In genomic region chr19:1094655-1094977, GRCh38 we compare ENCODE assay signal across 8 cellular contexts. TPM values are rescaled to one million over a fixed set of nuclear protein-coding genes. Genes with fewer than 3 reads are reported as not detected.
DNase-seq lines count a peak whose midpoint lies in the region; ATAC-seq, FAIRE-seq and TF ChIP-seq lines count a peak whose summit lies in the region.

No MANE protein-coding gene starts in this region.

- peak overlapping the region; percentile 99 for H3K4me3 ChIP-seq in A673 (ENCODE audit: low read depth, low read length, poor library complexity, severe bottlenecking)
- peak overlapping the region; percentile 98 for H3K4me3 ChIP-seq in HUES64 (ENCODE audit: low read length)
- peak overlapping the region; percentile 98 for H3K4me3 ChIP-seq in bronchial epithelial cell (ENCODE audit: low read depth, low read length)
- peak overlapping the region; percentile 73 to 93 for H3K4me3 ChIP-seq in mucosa of rectum (ENCODE audit: low read length in 2 of 2)

- H3K9ac ChIP-seq in HUES64 (ENCODE audit: low read depth, low read length), result peak overlapping the region; percentile 94
- H3K9ac ChIP-seq in mucosa of rectum (ENCODE audit: low read depth in 1 of 2, low read length in 2 of 2), result peak overlapping the region; percentile 80 to 90

- WGBS in HUES64, result 1% methylated on average over 19 of the region's 19 CpGs

- no peak for FAIRE-seq in bronchial epithelial cell (lab: Jason Lieb, UNC)

- no TSS peak for BruUV-seq in A673 (replicated peaks; lab: Mats Ljungman, UMichigan)

- H3K27ac ChIP-seq in A673 (ENCODE audit: low read depth, low read length, poor library complexity, severe bottlenecking), result peak overlapping the region; percentile 87
- H3K27ac ChIP-seq in HUES64 (ENCODE audit: low read depth, low read length), result no peak overlapping the region
- H3K27ac ChIP-seq in mucosa of rectum (ENCODE audit: low read depth in 2 of 2, low read length in 2 of 2), result peak overlapping the region in 1 of 2 donors; percentile 52

- intact Hi-C loops in A673 (cut with micrococcal nuclease; ENCODE audit: unreplicated experiment), result no loop called here

- H3K27me3 ChIP-seq in A673 (replicated peaks; ENCODE audit: insufficient read depth, low read depth, low read length, poor library complexity) (no peaks in the 10 kb centered on the region), HUES64 (ENCODE audit: insufficient read depth, low read length) (no peaks in the 10 kb centered on the region), bronchial epithelial cell (ENCODE audit: control insufficient read depth, insufficient read depth, low read length) (no peaks in the 10 kb centered on the region), mucosa of rectum (ENCODE audit: control insufficient read depth in 2 of 2, insufficient read depth in 2 of 2, low read length in 2 of 2) (no peaks in the 10 kb centered on the region)

- CTCF ChIA-PET in A673 (lab: Charles Lee), result no interaction called here

- DNase-seq in A673 (ENCODE audit: low spot score), result no peak
- no peak for DNase-seq in bronchial epithelial cell (ENCODE audit: low read depth)
- no peak for DNase-seq in SIG-M5 (lab: John Stamatoyannopoulos, UW)

- POLR2A ChIA-PET in A673 (lab: Charles Lee; ENCODE audit: low non-redundant PET), result no interaction called here

- peaks cover 13% of the 10 kb centered on the region for H3K4me1 ChIP-seq in A673 (ENCODE audit: insufficient read depth, low read length, poor library complexity, severe bottlenecking)
- no peaks in the 10 kb centered on the region; the same call in 1 of the 2 replicates for H3K4me1 ChIP-seq in HUES64 (ENCODE audit: insufficient read depth, low read length)
- H3K4me1 ChIP-seq in mucosa of rectum (ENCODE audit: control insufficient read depth in 2 of 2, insufficient read depth in 2 of 2, low read length in 2 of 2), result peaks cover 22 to 25% of the 10 kb centered on the region in 2 donors

- H3K36me3 ChIP-seq in A673 (ENCODE audit: insufficient read depth, low read length, poor library complexity, severe bottlenecking) (peaks cover 31% of the 10 kb centered on the region), HUES64 (ENCODE audit: insufficient read depth, low read length) (peaks cover 26% of the 10 kb centered on the region), bronchial epithelial cell (ENCODE audit: control insufficient read depth, insufficient read depth, low read length) (peaks cover 12% of the 10 kb centered on the region), mucosa of rectum (ENCODE audit: control insufficient read depth in 2 of 2, insufficient read depth in 2 of 2, low read length in 2 of 2) (peaks cover 9 to 15% of the 10 kb centered on the region in 2 donors)

- TF ChIP-seq CTCF in A673 (conservative IDR thresholded peaks at IDR 0.05; ENCODE audit: low read depth, low read length) (no peak), bronchial epithelial cell (IDR thresholded peaks at IDR 0.05; ENCODE audit: insufficient read depth, low read length, severe bottlenecking) (no peak)

- H3K9me3 ChIP-seq in A673 (ENCODE audit: low read depth, low read length, poor library complexity, severe bottlenecking), result peaks cover 2% of the 10 kb centered on the region
- H3K9me3 ChIP-seq in HUES64 (ENCODE audit: insufficient read depth, low read depth, low read length), result no peaks in the 10 kb centered on the region
- H3K9me3 ChIP-seq in mucosa of rectum (ENCODE audit: control insufficient read depth in 2 of 2, low read length in 2 of 2), result no peaks in the 10 kb centered on the region

- ATAC-seq in GM21360 (IDR thresholded peaks at IDR 0.05; ENCODE audit: unreplicated experiment) (no peak), HG02798 (IDR thresholded peaks at IDR 0.05; ENCODE audit: poor library complexity, unreplicated experiment) (no peak), GM18909 (IDR thresholded peaks at IDR 0.05; ENCODE audit: poor library complexity, unreplicated experiment) (no peak)

RNA-seq across cellular contexts. Expression of gene POLR2E, which starts 0.6 kb away (rescaled TPM):
- total RNA-seq in A673 (2021) (342 and 343 TPM in 2 replicates), bronchial epithelial cell (57.4 and 87.1 TPM in 2 replicates)
- polyA plus RNA-seq in HUES64 (2013, experiment 1 of 2), result 184 TPM
- 182 TPM for polyA plus RNA-seq in HUES64 (2013, experiment 2 of 2)

RNA-seq across cellular contexts. Expression of gene GPX4, which starts 9.2 kb away (rescaled TPM):
- 368 and 435 TPM in 2 replicates for total RNA-seq in A673 (2021)
- 361 TPM for polyA plus RNA-seq in HUES64 (2013, experiment 1 of 2)
- polyA plus RNA-seq in HUES64 (2013, experiment 2 of 2), result 387 TPM
- 274 and 291 TPM in 2 replicates for total RNA-seq in bronchial epithelial cell

RNA-seq across cellular contexts. Expression of gene ARHGAP45, which starts 27.6 kb away (rescaled TPM):
- total RNA-seq in A673 (2021) (3.2 and 3.4 TPM in 2 replicates), bronchial epithelial cell (9.0 and 11.8 TPM in 2 replicates)
- polyA plus RNA-seq in HUES64 (2013, experiment 1 of 2), result 10.3 TPM
- 13.8 TPM for polyA plus RNA-seq in HUES64 (2013, experiment 2 of 2)

RNA-seq across cellular contexts. Expression of gene ABCA7, which starts 54.7 kb away (rescaled TPM):
- total RNA-seq in A673 (2021), result 12.0 and 21.2 TPM in 2 replicates
- 5.0 TPM for polyA plus RNA-seq in HUES64 (2013, experiment 1 of 2)
- polyA plus RNA-seq in HUES64 (2013, experiment 2 of 2), result 7.0 TPM
- 6.8 and 13.8 TPM in 2 replicates for total RNA-seq in bronchial epithelial cell
